ENCODE assay signal across 20 cellular contexts in genomic region chr9:134601764-134602163, GRCh38. TPM values are rescaled to one million over a fixed set of nuclear protein-coding genes. Genes with fewer than 3 reads are reported as not detected.
DNase-seq lines count a peak whose midpoint lies in the region; FAIRE-seq and TF ChIP-seq lines count a peak whose summit lies in the region.
"Had no signal": no experiment of that assay in that cellular context is flagged by ENCODE, and none has a peak within 500 bp of the region (broad histone marks: within the 10 kb centered on the region; RNA-seq: fewer than 3 reads in every experiment).

No MANE protein-coding gene starts in this region.

- peaks cover 46% of the 10 kb centered on the region for H3K4me1 Mint-ChIP-seq in osteocyte (ENCODE audit: unreplicated experiment)
- H3K4me1 Mint-ChIP-seq in activated naive CD4-positive, alpha-beta T cell treated with anti-CD3 and anti-CD28 coated beads for 36 hours (ENCODE audit: low read depth): no peaks in the 10 kb centered on the region
- H3K4me1 Mint-ChIP-seq: activated CD4-positive, alpha-beta T cell treated with anti-CD3 and anti-CD28 coated beads, Interleukin-2, amount 10 ng/mL, durations not matched to agents 24 days and 14 days; GM23338 had no signal

- H3K27me3 Mint-ChIP-seq in osteocyte (ENCODE audit: unreplicated experiment): no peaks in the 10 kb centered on the region
- H3K27me3 Mint-ChIP-seq in activated naive CD4-positive, alpha-beta T cell treated with anti-CD3 and anti-CD28 coated beads for 36 hours (ENCODE audit: low read depth): peaks cover 10% of the 10 kb centered on the region
- H3K27me3 Mint-ChIP-seq: activated CD4-positive, alpha-beta T cell treated with anti-CD3 and anti-CD28 coated beads, Interleukin-2, amount 10 ng/mL, durations not matched to agents 24 days and 14 days had no signal

- FAIRE-seq in RCC 7860 (lab: Jason Lieb, UNC): no peak
- FAIRE-seq: GM12891 had no signal

- H3K27ac Mint-ChIP-seq in osteocyte (ENCODE audit: unreplicated experiment): peak overlapping the region; percentile 93
- no peak overlapping the region for H3K27ac Mint-ChIP-seq in activated naive CD4-positive, alpha-beta T cell treated with anti-CD3 and anti-CD28 coated beads for 36 hours
- H3K27ac Mint-ChIP-seq: activated CD4-positive, alpha-beta T cell treated with anti-CD3 and anti-CD28 coated beads, Interleukin-2, amount 10 ng/mL, durations not matched to agents 24 days and 14 days; GM23338 had no signal

- DNase-seq in EH (ENCODE audit: low read depth) (peak; percentile 65), RCC 7860 (ENCODE audit: low spot score) (peak; percentile 3), fibroblast of peridontal ligament (ENCODE audit: extremely low read depth) (peak; percentile 28), osteocyte (ENCODE audit: extremely low spot score, unreplicated experiment) (peak; percentile 85), inferior parietal cortex (ENCODE audit: extremely low spot score) (no peak), NCI-H2196 treated with DMSO at 0.1 percent for 48 hours (lab: John Stamatoyannopoulos, UW; ENCODE audit: unreplicated experiment) (no peak), NOMO-1 (lab: John Stamatoyannopoulos, UW; ENCODE audit: unreplicated experiment in 2 of 2) (no peak)
- DNase-seq in activated naive CD4-positive, alpha-beta T cell treated with anti-CD3 and anti-CD28 coated beads for 36 hours: no peak
- DNase-seq: activated naive CD4-positive, alpha-beta T cell treated with Interleukin-2 at 50 U/mL for 16 hours; AML-193; GF-D8; hypothalamus; KBM-7; NCI-H1048; NCI-H2107; NCI-H526; stimulated activated CD4-positive, alpha-beta T cell treated with anti-CD3 and anti-CD28 coated beads, Interleukin-4, amount 100 ng/mL, for 1 hour had no signal

- H3K4me3 Mint-ChIP-seq in osteocyte (ENCODE audit: unreplicated experiment): no peak overlapping the region
- H3K4me3 Mint-ChIP-seq in activated naive CD4-positive, alpha-beta T cell treated with anti-CD3 and anti-CD28 coated beads for 36 hours: no peak overlapping the region
- H3K4me3 Mint-ChIP-seq: activated CD4-positive, alpha-beta T cell treated with anti-CD3 and anti-CD28 coated beads, Interleukin-2, amount 10 ng/mL, durations not matched to agents 24 days and 14 days; GM23338 had no signal

- H3K9me3 Mint-ChIP-seq in osteocyte (ENCODE audit: unreplicated experiment): no peaks in the 10 kb centered on the region
- no peaks in the 10 kb centered on the region for H3K9me3 Mint-ChIP-seq in activated naive CD4-positive, alpha-beta T cell treated with anti-CD3 and anti-CD28 coated beads for 36 hours
- H3K9me3 Mint-ChIP-seq: activated CD4-positive, alpha-beta T cell treated with anti-CD3 and anti-CD28 coated beads, Interleukin-2, amount 10 ng/mL, durations not matched to agents 24 days and 14 days; GM23338 had no signal

- TF ChIP-seq CTCF in osteocyte (IDR thresholded peaks at IDR 0.05): no peak

- intact Hi-C loops in activated naive CD4-positive, alpha-beta T cell treated with anti-CD3 and anti-CD28 coated beads for 36 hours (cut with micrococcal nuclease): no loop called here

- CTCF ChIA-PET in activated naive CD4-positive, alpha-beta T cell treated with anti-CD3 and anti-CD28 coated beads for 36 hours (lab: Charles Lee): interaction anchor here (0.7 kb wide), 2 partner anchors 388 to 1680 kb away, joined by 3 read pairs; no protein-coding TSS in a partner anchor

- no peaks in the 10 kb centered on the region for H3K36me3 Mint-ChIP-seq in osteocyte (ENCODE audit: unreplicated experiment)
- H3K36me3 Mint-ChIP-seq in activated naive CD4-positive, alpha-beta T cell treated with anti-CD3 and anti-CD28 coated beads for 36 hours (ENCODE audit: low read depth): no peaks in the 10 kb centered on the region

RNA-seq across cellular contexts. Expression of gene COL5A1, which starts 39.8 kb away (rescaled TPM):
- 1,552 and 1,672 TPM in 2 replicates for total RNA-seq in osteocyte
- total RNA-seq in activated naive CD4-positive, alpha-beta T cell treated with anti-CD3 and anti-CD28 coated beads for 36 hours: under 1 TPM in 1 of 2 experiments, not detected in 1; 0.10 TPM
- total RNA-seq: activated CD4-positive, alpha-beta T cell treated with anti-CD3 and anti-CD28 coated beads, Interleukin-2, amount 10 ng/mL, durations not matched to agents 24 days and 14 days had no signal

Comparison
In these comparisons a context has a peak if more than half of its experiments do, and no peak if none do; other contexts are left out.
1. DNase-seq: peak in EH (single experiment), RCC 7860 (single experiment), fibroblast of peridontal ligament (single experiment) and osteocyte (single experiment); none in activated naive CD4-positive, alpha-beta T cell treated with anti-CD3 and anti-CD28 coated beads for 36 hours (single experiment), inferior parietal cortex (single experiment), NCI-H2196 treated with DMSO at 0.1 percent for 48 hours (single experiment) and NOMO-1 (0 of 2).
2. RNA of gene COL5A1, which starts 39.8 kb away (total RNA-seq): 1,552 to 1,672 TPM in osteocyte; 0.10 TPM in activated naive CD4-positive, alpha-beta T cell treated with anti-CD3 and anti-CD28 coated beads for 36 hours; every median in the first group is over 1,000 times any median in the second.